ENCODE assay signal across 8 cellular contexts in the genomic region with DNA sequence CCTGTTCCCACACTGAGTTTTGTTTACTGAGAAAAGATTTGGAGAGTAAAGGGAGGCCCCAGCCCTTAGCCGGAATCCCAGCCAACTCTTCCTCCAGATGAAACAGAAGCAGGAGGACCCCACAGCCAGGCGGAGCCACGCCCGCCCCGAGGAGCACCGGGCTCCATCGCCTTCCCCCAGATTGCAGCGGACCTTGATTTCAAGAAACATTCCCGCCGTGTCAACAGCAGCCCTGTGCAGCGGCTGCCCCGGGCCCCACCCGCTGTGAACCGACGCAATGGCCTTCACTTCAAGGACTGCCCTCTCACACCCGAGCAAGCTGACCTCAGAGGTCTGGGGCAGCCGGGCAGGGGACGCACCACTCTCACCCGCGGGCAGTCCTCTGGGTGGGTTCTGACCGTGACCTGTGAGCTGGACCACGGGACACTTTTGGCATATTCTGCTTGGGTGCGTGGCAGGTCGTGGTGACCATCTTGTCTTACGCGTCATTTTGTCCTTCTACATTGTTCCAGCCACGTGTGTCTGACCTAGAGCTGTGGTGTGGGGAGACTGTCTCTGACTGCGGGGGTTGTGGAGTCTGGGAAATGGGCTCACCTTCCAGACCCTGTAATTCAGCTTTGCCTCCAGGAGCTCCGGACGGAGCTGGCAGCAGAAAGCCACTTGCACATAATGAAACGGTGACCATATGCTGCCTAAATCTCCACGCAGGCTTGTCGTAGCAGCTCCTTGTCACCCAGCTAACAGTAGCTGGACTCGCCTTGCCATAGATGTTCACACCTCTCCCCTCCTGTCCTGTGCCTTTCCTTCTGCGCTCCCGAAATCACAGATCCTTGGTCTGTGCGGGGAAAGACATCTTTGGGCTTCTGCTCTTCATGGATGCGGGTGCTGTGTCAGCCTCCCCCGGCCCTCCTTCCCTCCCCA. TPM values are rescaled to one million over a fixed set of nuclear protein-coding genes. Genes with fewer than 3 reads are reported as not detected.
DNase-seq lines count a peak whose midpoint lies in the region; ATAC-seq and TF ChIP-seq lines count a peak whose summit lies in the region.

No MANE protein-coding gene starts in this region.

- H3K27ac ChIP-seq in KMS-11 (no peak overlapping the region), coronary artery (no peak overlapping the region)
- H3K27ac ChIP-seq in naive thymus-derived CD4-positive, alpha-beta T cell (ENCODE audit: low read depth, low read length) = no peak overlapping the region

- no peaks in the 10 kb centered on the region for H3K79me2 ChIP-seq in KMS-11 (ENCODE audit: insufficient read depth, low read depth)

- peak overlapping the region; percentile 76 to 92 (median 86) for H3K4me3 Mint-ChIP-seq in naive thymus-derived CD4-positive, alpha-beta T cell

- H3K9ac ChIP-seq in KMS-11 = no peak overlapping the region

- intact Hi-C loops in naive thymus-derived CD4-positive, alpha-beta T cell (cut with micrococcal nuclease) = loop anchor here (1.0 to 10.0 kb wide), 16 partner anchors 61 to 611 kb away; a partner anchor contains a TSS

- no peaks in the 10 kb centered on the region for H3K9me3 ChIP-seq in naive thymus-derived CD4-positive, alpha-beta T cell (ENCODE audit: control insufficient read depth in 2 of 3, low read length in 3 of 3)

- no peaks in the 10 kb centered on the region for H3K9me3 Mint-ChIP-seq in naive thymus-derived CD4-positive, alpha-beta T cell

- peak overlapping the region; percentile 52; the same call in 1 of the 2 replicates for H2AFZ ChIP-seq in KMS-11 (ENCODE audit: low read depth)

- H3K36me3 Mint-ChIP-seq in naive thymus-derived CD4-positive, alpha-beta T cell = no peaks in the 10 kb centered on the region

- H3K4me2 ChIP-seq in KMS-11 = no peak overlapping the region; the same call in 1 of the 2 replicates

- peaks cover 7 to 45% (median 34%) of the 10 kb centered on the region in 7 donors for H3K4me1 Mint-ChIP-seq in naive thymus-derived CD4-positive, alpha-beta T cell

- no peak for DNase-seq in AG09309 (ENCODE audit: low read depth)
- peak; percentile 72 for DNase-seq in coronary artery (ENCODE audit: low spot score)
- DNase-seq in naive thymus-derived CD4-positive, alpha-beta T cell = peak in 1 of 9 donors; percentile 11
- no peak for DNase-seq in stimulated activated naive CD4-positive, alpha-beta T cell (lab: John Stamatoyannopoulos, UW)
- DNase-seq in SW 1271 (lab: John Stamatoyannopoulos, UW) = no peak
- DNase-seq in dermis blood vessel endothelial cell = no peak
- DNase-seq in HuH-7.5 (ENCODE audit: low spot score) = no peak

- H4K20me1 ChIP-seq in KMS-11 (ENCODE audit: insufficient read depth) = no peaks in the 10 kb centered on the region

- TF ChIP-seq CTCF in AG09309 (IDR thresholded peaks at IDR 0.05; ENCODE audit: control insufficient read depth, insufficient read depth, low read depth, low read length, missing control alignments) (no peak), KMS-11 (conservative IDR thresholded peaks at IDR 0.05; ENCODE audit: low read depth, low read length) (no peak), coronary artery (IDR thresholded peaks at IDR 0.05) (no peak)

- POLR2A ChIA-PET in naive thymus-derived CD4-positive, alpha-beta T cell (lab: Charles Lee) = interaction anchor here (0.5 to 1.5 kb wide), 6 partner anchors 81 to 205 kb away, joined by 3 to 11 read pairs (median 4); a partner anchor contains a TSS

- H3K36me3 ChIP-seq in KMS-11 (ENCODE audit: insufficient read depth) = no peaks in the 10 kb centered on the region
- H3K36me3 ChIP-seq in naive thymus-derived CD4-positive, alpha-beta T cell (ENCODE audit: control insufficient read depth in 2 of 3, insufficient read depth in 3 of 3, low read length in 3 of 3) = no peaks in the 10 kb centered on the region

- peak; percentile 2 for ATAC-seq in naive thymus-derived CD4-positive, alpha-beta T cell

- H3K27ac Mint-ChIP-seq in naive thymus-derived CD4-positive, alpha-beta T cell = peak overlapping the region; percentile 67 to 91 (median 79)

- H3K27me3 Mint-ChIP-seq in naive thymus-derived CD4-positive, alpha-beta T cell = peaks cover 0 to 4% (median 0%) of the 10 kb centered on the region in 5 donors

- H3K4me1 ChIP-seq in KMS-11 (ENCODE audit: low read depth, poor library complexity, severe bottlenecking) = peaks cover 46% of the 10 kb centered on the region
- peaks cover 3 to 19% of the 10 kb centered on the region in 2 donors for H3K4me1 ChIP-seq in naive thymus-derived CD4-positive, alpha-beta T cell (ENCODE audit: control insufficient read depth in 2 of 2, insufficient read depth in 2 of 2, low read length in 2 of 2)

- H3K4me3 ChIP-seq in AG09309 (ENCODE audit: control insufficient read depth, low read depth, low read length) = peak overlapping the region; percentile 30
- no peak overlapping the region for H3K4me3 ChIP-seq in KMS-11 (IDR thresholded peaks at IDR 0.05; ENCODE audit: insufficient read depth, low read depth, low read length)
- peak overlapping the region; percentile 63 for H3K4me3 ChIP-seq in coronary artery
- H3K4me3 ChIP-seq in naive thymus-derived CD4-positive, alpha-beta T cell (ENCODE audit: low read length) = no peak overlapping the region

- no peaks in the 10 kb centered on the region for H3K27me3 ChIP-seq in KMS-11 (ENCODE audit: insufficient read depth, low read depth)
- no peaks in the 10 kb centered on the region for H3K27me3 ChIP-seq in naive thymus-derived CD4-positive, alpha-beta T cell (ENCODE audit: control insufficient read depth in 2 of 2, insufficient read depth in 2 of 2, low read length in 2 of 2)

- CTCF ChIA-PET in naive thymus-derived CD4-positive, alpha-beta T cell (lab: Charles Lee) = interaction anchor here (0.6 to 4.8 kb wide), 19 partner anchors 8 to 673 kb away, joined by 3 to 40 read pairs (median 3); a partner anchor contains a TSS

RNA-seq across cellular contexts. Expression of a gene that starts 32.0 kb away (rescaled TPM):
- not detected for total RNA-seq in naive thymus-derived CD4-positive, alpha-beta T cell
- polyA plus RNA-seq in naive thymus-derived CD4-positive, alpha-beta T cell = not detected
- total RNA-seq in dermis blood vessel endothelial cell = 8.5 and 11.8 TPM in 2 replicates

Comparison
In these comparisons a context has a peak if more than half of its experiments do, and no peak if none do; other contexts are left out.
1. H3K4me3 ChIP-seq: peak in AG09309 (single experiment) and coronary artery (single experiment); none in KMS-11 (single experiment) and naive thymus-derived CD4-positive, alpha-beta T cell (single experiment).